Comparison of ENCODE assay signal across 17 cellular contexts in genomic region chr11:121461843-121462242, GRCh38. TPM values are rescaled to one million over a fixed set of nuclear protein-coding genes. Genes with fewer than 3 reads are reported as not detected.
DNase-seq lines count a peak whose midpoint lies in the region; ATAC-seq, FAIRE-seq and TF ChIP-seq lines count a peak whose summit lies in the region.
"Had no signal": no experiment of that assay in that cellular context is flagged by ENCODE, and none has a peak within 500 bp of the region (broad histone marks: within the 10 kb centered on the region; RNA-seq: fewer than 3 reads in every experiment).

No MANE protein-coding gene starts in this region.

- no peaks in the 10 kb centered on the region for H3K9me3 Mint-ChIP-seq in stimulated activated naive CD8-positive, alpha-beta T cell treated with anti-CD3 and anti-CD28 coated beads, Interleukin-15, Interleukin-2, amounts not matched to agents 100 ng/mL and 50 ng/mL, for 24 hours
- H3K9me3 Mint-ChIP-seq in activated CD4-positive, alpha-beta memory T cell treated with anti-CD3 and anti-CD28 coated beads, Interleukin-2, amount 10 ng/mL, durations not matched to agents 7 days and 5 days = no peaks in the 10 kb centered on the region

- no peak for DNase-seq in stimulated activated naive CD8-positive, alpha-beta T cell treated with anti-CD3 and anti-CD28 coated beads, Interleukin-15, Interleukin-2, amounts not matched to agents 100 U/mL and 50 U/mL, for 24 hours
- DNase-seq in activated CD4-positive, alpha-beta memory T cell treated with anti-CD3 and anti-CD28 coated beads, Interleukin-2, amount 10 ng/mL, durations not matched to agents 7 days and 5 days = no peak
- DNase-seq in HepG2 (ENCODE audit: low spot score) = no peak
- DNase-seq in SW480 (ENCODE audit: low spot score) = no peak
- DNase-seq in psoas muscle = no peak
- no peak for DNase-seq in mammary epithelial cell
- DNase-seq: NCI-H1694 treated with DMSO at 0.1 percent for 48 hours; NCI-H510A treated with DMSO at 0.1 percent for 48 hours; Peyer's patch; right cardiac atrium; stimulated activated CD4-positive, alpha-beta T cell treated with anti-CD3 and anti-CD28 coated beads, Interleukin-2, amount 100 ng/mL, for 48 hours; stimulated activated CD8-positive, alpha-beta memory T cell treated with anti-CD3 and anti-CD28 coated beads, Interleukin-4, amount 100 ng/mL, for 48 hours; SW 1271; transverse colon had no signal

- H3K27ac ChIP-seq in HepG2 (ENCODE audit: extremely low read length, insufficient read depth, low read length) (peak overlapping the region; percentile 79), psoas muscle (no peak overlapping the region), mammary epithelial cell (ENCODE audit: insufficient read depth, low read depth, low read length) (no peak overlapping the region)
- H3K27ac ChIP-seq: Peyer's patch, transverse colon had no signal

- ATAC-seq in stimulated activated naive CD8-positive, alpha-beta T cell treated with anti-CD3 and anti-CD28 coated beads, Interleukin-15, Interleukin-2, amounts not matched to agents 100 U/mL and 50 U/mL, for 24 hours = no peak
- no peak for ATAC-seq in HepG2
- no peak for ATAC-seq in psoas muscle
- no peak for ATAC-seq in GM21447 (IDR thresholded peaks at IDR 0.05; ENCODE audit: unreplicated experiment)
- ATAC-seq: right cardiac atrium had no signal

- peaks cover 0 to 8% of the 10 kb centered on the region in 2 experiments; a peak in 1 of 5 replicates for H3K36me3 ChIP-seq in HepG2 (replicated peaks in 1 of 2; ENCODE audit: control insufficient read depth in 1 of 2, insufficient read depth in 2 of 2, low read length in 2 of 2)
- no peaks in the 10 kb centered on the region for H3K36me3 ChIP-seq in psoas muscle (ENCODE audit: insufficient read depth in 1 of 2, low read depth in 1 of 2)
- no peaks in the 10 kb centered on the region for H3K36me3 ChIP-seq in mammary epithelial cell (ENCODE audit: insufficient read depth, low read length)
- H3K36me3 ChIP-seq: Peyer's patch, transverse colon had no signal

- POLR2A ChIA-PET in activated CD4-positive, alpha-beta memory T cell treated with anti-CD3 and anti-CD28 coated beads, Interleukin-2, amount 10 ng/mL, durations not matched to agents 7 days and 5 days (lab: Charles Lee) = interaction anchor here (1.2 to 11.2 kb wide), 2 partner anchors 11 to 20 kb away, joined by 3 to 187 read pairs; partner anchors contain the start of genes SORL1 and SORL1-AS1
- POLR2A ChIA-PET in HepG2 (lab: Yijun Ruan, JAX) = interaction anchor here (2.4 to 2.6 kb wide), 2 partner anchors 10 to 103 kb away, joined by 8 to 11 read pairs; partner anchors contain the start of gene SORL1

- no TSS peak for BruUV-seq in HepG2 (replicated peaks; lab: Mats Ljungman, UMichigan)
- no TSS peak for BruUV-seq in mammary epithelial cell (replicated peaks; lab: Mats Ljungman, UMichigan)

- TF ChIP-seq EP300 in HepG2 (IDR thresholded peaks at IDR 0.05; ENCODE audit: low read depth in 2 of 2, low read length in 2 of 2) = no peak
- TF ChIP-seq EP300 in HepG2 (CRISPR knock-in tag; IDR thresholded peaks at IDR 0.05; ENCODE audit: borderline replicate concordance) = no peak

- H4K20me1 ChIP-seq in HepG2 (ENCODE audit: insufficient read depth, low read length) = peaks cover 18% of the 10 kb centered on the region
- H4K20me1 ChIP-seq in mammary epithelial cell (ENCODE audit: insufficient read depth, low read length) = no peaks in the 10 kb centered on the region

- H3K4me2 ChIP-seq in HepG2 (ENCODE audit: low read depth, low read length) (peak overlapping the region; percentile 83; the same call in 1 of the 2 replicates), mammary epithelial cell (ENCODE audit: insufficient read depth, low read depth, low read length) (no peak overlapping the region)

- intact Hi-C loops in HepG2 (cut with micrococcal nuclease; ENCODE audit: unreplicated experiment) (no loop called here), psoas muscle (cut with DNase I) (no loop called here), mammary epithelial cell (cut with micrococcal nuclease) (no loop called here)

- FAIRE-seq in HepG2 (lab: Jason Lieb, UNC) = no peak
- FAIRE-seq: D721Med had no signal

- H2AFZ ChIP-seq in HepG2 (ENCODE audit: low read length) (no peak overlapping the region), mammary epithelial cell (ENCODE audit: low read depth, low read length) (no peak overlapping the region)

- no peak for TF ChIP-seq POLR2A in HepG2 (IDR thresholded peaks at IDR 0.05; ENCODE audit: insufficient read depth in 1 of 2, low read depth in 2 of 2, low read length in 2 of 2)

- no peaks in the 10 kb centered on the region for H3K9me3 ChIP-seq in HepG2 (ENCODE audit: low read length)
- H3K9me3 ChIP-seq in psoas muscle = no peaks in the 10 kb centered on the region
- H3K9me3 ChIP-seq in mammary epithelial cell (replicated peaks; ENCODE audit: insufficient read depth, low read length) = no peaks in the 10 kb centered on the region
- H3K9me3 ChIP-seq: Peyer's patch, transverse colon had no signal

- CTCF ChIA-PET in activated CD4-positive, alpha-beta memory T cell treated with anti-CD3 and anti-CD28 coated beads, Interleukin-2, amount 10 ng/mL, durations not matched to agents 7 days and 5 days (lab: Charles Lee) = interaction anchor here (9.8 kb wide), 1 partner anchor 11 kb away, joined by 91 read pairs; the partner anchor contains the start of genes SORL1 and SORL1-AS1
- CTCF ChIA-PET in HepG2 (lab: Yijun Ruan, JAX; ENCODE audit: low intra/inter-chr PET ratio, low total read pairs) (no interaction called here), mammary epithelial cell (lab: Charles Lee; ENCODE audit: low non-redundant PET) (no interaction called here)

- peak overlapping the region; percentile 23 for H3K4me3 Mint-ChIP-seq in stimulated activated naive CD8-positive, alpha-beta T cell treated with anti-CD3 and anti-CD28 coated beads, Interleukin-15, Interleukin-2, amounts not matched to agents 100 ng/mL and 50 ng/mL, for 24 hours
- H3K4me3 Mint-ChIP-seq in activated CD4-positive, alpha-beta memory T cell treated with anti-CD3 and anti-CD28 coated beads, Interleukin-2, amount 10 ng/mL, durations not matched to agents 7 days and 5 days = no peak overlapping the region

- TF ChIP-seq CTCF in HepG2 (CRISPR knock-in tag; IDR thresholded peaks at IDR 0.05) = no peak
- no peak for TF ChIP-seq CTCF in psoas muscle (IDR thresholded peaks at IDR 0.05)
- no peak for TF ChIP-seq CTCF in mammary epithelial cell (conservative IDR thresholded peaks at IDR 0.05 in 1 of 2, IDR thresholded peaks at IDR 0.05 in 1 of 2; ENCODE audit: extremely low read depth in 1 of 2, insufficient read depth in 1 of 2, low read depth in 1 of 2, low read length in 2 of 2)

- dilution Hi-C loops in mammary epithelial cell (cut with HindIII; ENCODE audit: low sequenced_read_pairs) = no loop called here

- H3K27me3 Mint-ChIP-seq in stimulated activated naive CD8-positive, alpha-beta T cell treated with anti-CD3 and anti-CD28 coated beads, Interleukin-15, Interleukin-2, amounts not matched to agents 100 ng/mL and 50 ng/mL, for 24 hours = no peaks in the 10 kb centered on the region
- no peaks in the 10 kb centered on the region for H3K27me3 Mint-ChIP-seq in activated CD4-positive, alpha-beta memory T cell treated with anti-CD3 and anti-CD28 coated beads, Interleukin-2, amount 10 ng/mL, durations not matched to agents 7 days and 5 days

- WGBS in HepG2 (ENCODE audit: low lambda C conversion rate) = 94% methylated on average over 7 of the region's 7 CpGs
- 93 to 94% (median 94%) methylated on average over 7 of the region's 7 CpGs for whole genome bisulfite sequencing in psoas muscle, 3 donors
- 97% methylated on average over 7 of the region's 7 CpGs for WGBS in mammary epithelial cell (ENCODE audit: low coverage, missing lambda C conversion rate)

- H3K9ac ChIP-seq in HepG2 (ENCODE audit: insufficient read depth, low read depth, low read length) = no peak overlapping the region; the same call in 1 of the 2 replicates
- H3K9ac ChIP-seq in mammary epithelial cell (ENCODE audit: insufficient read depth, low read length) = no peak overlapping the region

- peaks cover 10% of the 10 kb centered on the region for H3K36me3 Mint-ChIP-seq in stimulated activated naive CD8-positive, alpha-beta T cell treated with anti-CD3 and anti-CD28 coated beads, Interleukin-15, Interleukin-2, amounts not matched to agents 100 ng/mL and 50 ng/mL, for 24 hours (ENCODE audit: low read depth)
- H3K36me3 Mint-ChIP-seq in activated CD4-positive, alpha-beta memory T cell treated with anti-CD3 and anti-CD28 coated beads, Interleukin-2, amount 10 ng/mL, durations not matched to agents 7 days and 5 days (ENCODE audit: low read depth) = peaks cover 47% of the 10 kb centered on the region

- in situ Hi-C loops in HepG2 (cut with HindIII; ENCODE audit: extremely low pct_ligation_motif_present, low pct_unique_long_range_greater_than_20kb) = no loop called here
- in situ Hi-C loops in mammary epithelial cell (cut with MboI; ENCODE audit: low sequenced_read_pairs in 2 of 2) = loop anchor here in 1 of 2 donors (25.0 kb wide), 1 partner anchor 700 kb away; no protein-coding TSS in a partner anchor

- peak overlapping the region in 1 of 3 experiments; percentile 21; a peak in 1 of 6 replicates for H3K4me3 ChIP-seq in HepG2 (replicated peaks in 1 of 3; ENCODE audit: insufficient read depth in 1 of 3, low read depth in 2 of 3, low read length in 3 of 3)
- H3K4me3 ChIP-seq in psoas muscle = no peak overlapping the region
- no peak overlapping the region for H3K4me3 ChIP-seq in mammary epithelial cell (replicated peaks in 1 of 3; ENCODE audit: insufficient read depth in 1 of 3, low read depth in 2 of 3, low read length in 3 of 3)
- H3K4me3 ChIP-seq: Peyer's patch, transverse colon had no signal

- peaks cover 100% of the 10 kb centered on the region for H3K4me1 Mint-ChIP-seq in stimulated activated naive CD8-positive, alpha-beta T cell treated with anti-CD3 and anti-CD28 coated beads, Interleukin-15, Interleukin-2, amounts not matched to agents 100 ng/mL and 50 ng/mL, for 24 hours (ENCODE audit: low read depth)
- peaks cover 97% of the 10 kb centered on the region for H3K4me1 Mint-ChIP-seq in activated CD4-positive, alpha-beta memory T cell treated with anti-CD3 and anti-CD28 coated beads, Interleukin-2, amount 10 ng/mL, durations not matched to agents 7 days and 5 days

- peaks cover 90% of the 10 kb centered on the region for H3K79me2 ChIP-seq in HepG2 (ENCODE audit: insufficient read depth, low read length)
- H3K79me2 ChIP-seq in mammary epithelial cell (ENCODE audit: insufficient read depth, low read length) = peaks cover 3% of the 10 kb centered on the region

- no peak for TF ChIP-seq RAD21 in HepG2 (CRISPR knock-in tag; IDR thresholded peaks at IDR 0.05)

- H3K27me3 ChIP-seq in HepG2 (ENCODE audit: control insufficient read depth in 1 of 2, insufficient read depth in 2 of 2, low read length in 2 of 2) (no peaks in the 10 kb centered on the region), psoas muscle (ENCODE audit: insufficient read depth in 3 of 3, low read length in 2 of 3) (no peaks in the 10 kb centered on the region), mammary epithelial cell (ENCODE audit: insufficient read depth, low read length) (no peaks in the 10 kb centered on the region)
- H3K27me3 ChIP-seq: Peyer's patch, transverse colon had no signal

- H3K4me1 ChIP-seq in HepG2 (ENCODE audit: insufficient read depth, low read length) = peaks cover 100% of the 10 kb centered on the region
- no peaks in the 10 kb centered on the region for H3K4me1 ChIP-seq in psoas muscle
- H3K4me1 ChIP-seq in mammary epithelial cell (ENCODE audit: insufficient read depth, low read length) = peaks cover 37% of the 10 kb centered on the region

- peak overlapping the region; percentile 97 for H3K27ac Mint-ChIP-seq in stimulated activated naive CD8-positive, alpha-beta T cell treated with anti-CD3 and anti-CD28 coated beads, Interleukin-15, Interleukin-2, amounts not matched to agents 100 ng/mL and 50 ng/mL, for 24 hours
- H3K27ac Mint-ChIP-seq in activated CD4-positive, alpha-beta memory T cell treated with anti-CD3 and anti-CD28 coated beads, Interleukin-2, amount 10 ng/mL, durations not matched to agents 7 days and 5 days = peak overlapping the region; percentile 99

RNA-seq across cellular contexts. Expression of gene SORL1, which starts 9.7 kb away (rescaled TPM):
- total RNA-seq in activated CD4-positive, alpha-beta memory T cell treated with anti-CD3 and anti-CD28 coated beads, Interleukin-2, amount 10 ng/mL, durations not matched to agents 7 days and 5 days = 100 to 1,000 TPM; 115 to 116 TPM
- total RNA-seq in HepG2 (2016; rRNA removed; fragmentation: Illumina TruSeq; extraction: Trizol) (10.5 and 21.3 TPM in 2 replicates), psoas muscle (1 to 10 TPM; 1.5 to 3.3 (median 2.5) TPM), mammary epithelial cell (10 to 100 TPM; 17.5 to 84.3 TPM)
- total RNA-seq in HepG2 (2016; cell fraction: cytosol; rRNA removed; fragmentation: Illumina TruSeq; extraction: Trizol; ENCODE audit: low read depth) = 3.5 and 4.0 TPM in 2 replicates
- 8.7 and 19.9 TPM in 2 replicates for total RNA-seq in HepG2 (2016; cell fraction: insoluble cytoplasmic fraction; rRNA removed; fragmentation: Illumina TruSeq; extraction: Trizol)
- total RNA-seq in HepG2 (2016; cell fraction: membrane; rRNA removed; fragmentation: Illumina TruSeq; extraction: Trizol) = 5.1 and 5.3 TPM in 2 replicates
- total RNA-seq in HepG2 (2016; cell fraction: nucleus; rRNA removed; fragmentation: Illumina TruSeq; extraction: Trizol) = 40.2 and 51.2 TPM in 2 replicates
- polyA plus RNA-seq in HepG2 (2011; rRNA removed) (138 and 148 TPM in 2 replicates), psoas muscle (under 1 TPM; 0.07 to 0.23 (median 0.13) TPM), mammary epithelial cell (57.2 TPM)
- 139 and 149 TPM in 2 replicates for polyA plus RNA-seq in HepG2 (2011; cell fraction: cytosol; rRNA removed)
- 450 and 556 TPM in 2 replicates for polyA plus RNA-seq in HepG2 (2011; cell fraction: nucleus; rRNA removed)
- 91.0 and 166 TPM in 2 replicates for polyA plus RNA-seq in HepG2 (2012)
- polyA plus RNA-seq in HepG2 (2016; cell fraction: cytosol; fragmentation: Illumina TruSeq; extraction: Trizol; ENCODE audit: low read depth) = 0.50 and 0.54 TPM in 2 replicates
- polyA plus RNA-seq in HepG2 (2016; cell fraction: insoluble cytoplasmic fraction; fragmentation: Illumina TruSeq; extraction: Trizol; ENCODE audit: low read depth) = 4.0 and 5.0 TPM in 2 replicates
- polyA plus RNA-seq in HepG2 (2016; cell fraction: membrane; fragmentation: Illumina TruSeq; extraction: Trizol; ENCODE audit: low read depth) = 1.00 and 1.2 TPM in 2 replicates
- 20.9 and 24.9 TPM in 2 replicates for polyA plus RNA-seq in HepG2 (2016; cell fraction: nucleus; fragmentation: Illumina TruSeq; extraction: Trizol; ENCODE audit: insufficient read depth, low read depth)
- polyA minus RNA-seq in HepG2 (2011; rRNA and poly(A)+ RNA removed; ENCODE audit: low replicate concordance) = 23.6 and 1,177 TPM in 2 replicates
- 280 and 339 TPM in 2 replicates for polyA minus RNA-seq in HepG2 (2011; cell fraction: cytosol; rRNA and poly(A)+ RNA removed)
- 516 and 542 TPM in 2 replicates for polyA minus RNA-seq in HepG2 (2011; cell fraction: nucleus; rRNA and poly(A)+ RNA removed)
- polyA minus RNA-seq in mammary epithelial cell = 210 TPM
